In genomic region chr15:92638709-92639365, GRCh38 we compare ENCODE assay signal across 11 cellular contexts. TPM values are rescaled to one million over a fixed set of nuclear protein-coding genes. Genes with fewer than 3 reads are reported as not detected.
DNase-seq lines count a peak whose midpoint lies in the region; ATAC-seq and TF ChIP-seq lines count a peak whose summit lies in the region.
"Had no signal": no experiment of that assay in that cellular context is flagged by ENCODE, and none has a peak within 500 bp of the region (broad histone marks: within the 10 kb centered on the region; RNA-seq: fewer than 3 reads in every experiment).

No MANE protein-coding gene starts in this region.

- no peaks in the 10 kb centered on the region for H4K20me1 ChIP-seq in MM.1S (ENCODE audit: insufficient read depth, low read length)

- TF ChIP-seq EP300 in gastroesophageal sphincter (IDR thresholded peaks at IDR 0.05), result no peak

- H3K79me2 ChIP-seq in MM.1S (ENCODE audit: low read length), result peaks cover 100% of the 10 kb centered on the region

- peaks cover 38% of the 10 kb centered on the region for H3K4me1 ChIP-seq in MM.1S (ENCODE audit: low read length)
- peaks cover 11 to 58% (median 28%) of the 10 kb centered on the region in 3 donors for H3K4me1 ChIP-seq in gastroesophageal sphincter
- H3K4me1 ChIP-seq in rectal smooth muscle tissue (ENCODE audit: control insufficient read depth, insufficient read depth, low read length), result peaks cover 26% of the 10 kb centered on the region

- peaks cover 30% of the 10 kb centered on the region for H3F3A ChIP-seq in MM.1S (ENCODE audit: insufficient read depth, low read length)

- H3K27me3 ChIP-seq in MM.1S (replicated peaks; ENCODE audit: insufficient read depth, low read length) (no peaks in the 10 kb centered on the region), gastroesophageal sphincter (no peaks in the 10 kb centered on the region), rectal smooth muscle tissue (ENCODE audit: control insufficient read depth, insufficient read depth, low read length) (no peaks in the 10 kb centered on the region)

- WGBS in gastroesophageal sphincter (ENCODE audit: low coverage in 1 of 2), 2 donors, result 76% methylated on average over 7 of the region's 15 CpGs; no CpG with 5 or more reads in 1 of the 2 donors

- TF ChIP-seq CTCF in MM.1S (IDR thresholded peaks at IDR 0.05; ENCODE audit: low read length) (no peak), gastroesophageal sphincter (IDR thresholded peaks at IDR 0.05) (no peak)

- H2AFZ ChIP-seq in MM.1S (ENCODE audit: low read length), result peak overlapping the region; percentile 61

- H3K36me3 ChIP-seq in MM.1S (replicated peaks; ENCODE audit: insufficient read depth, low read length) (no peaks in the 10 kb centered on the region), gastroesophageal sphincter (no peaks in the 10 kb centered on the region), rectal smooth muscle tissue (ENCODE audit: control insufficient read depth, insufficient read depth, low read length) (no peaks in the 10 kb centered on the region)

- H3K9me3 ChIP-seq in MM.1S (replicated peaks; ENCODE audit: insufficient read depth, low read length), result no peaks in the 10 kb centered on the region
- H3K9me3 ChIP-seq in gastroesophageal sphincter, result no peaks in the 10 kb centered on the region

- H3K9ac ChIP-seq in MM.1S (ENCODE audit: low read length) (peak overlapping the region; percentile 73), rectal smooth muscle tissue (ENCODE audit: low read length) (no peak overlapping the region)

- no peaks in the 10 kb centered on the region for H3K9me2 ChIP-seq in MM.1S (replicated peaks; ENCODE audit: insufficient read depth, low read length)

- H3K27ac ChIP-seq in MM.1S (ENCODE audit: low read length), result peak overlapping the region; percentile 95
- H3K27ac ChIP-seq in gastroesophageal sphincter, result peak overlapping the region; percentile 75 to 90 (median 82)
- H3K27ac ChIP-seq in rectal smooth muscle tissue (ENCODE audit: low read depth, low read length), result peak overlapping the region; percentile 73

- DNase-seq in DMS53 (lab: John Stamatoyannopoulos, UW), result peak; percentile 91
- peak; percentile 82 for DNase-seq in MM.1S
- DNase-seq in T-helper 2 cell, result no peak
- no peak for DNase-seq in epidermal melanocyte (ENCODE audit: insufficient read length, low spot score)
- no peak for DNase-seq in NCI-H69 (lab: John Stamatoyannopoulos, UW)
- DNase-seq: effector CD4-positive, alpha-beta T cell; naive B cell; stimulated activated naive B cell treated with anti-CD40 and anti-IgM and Interleukin-4, amounts not matched to agents 10 μg/mL and 1 μg/mL and 100 μg/mL, for 72 hours had no signal

- peak overlapping the region; percentile 79 for H3K4me2 ChIP-seq in MM.1S (ENCODE audit: low read depth, low read length)

- ATAC-seq in gastroesophageal sphincter (no peak), GM21360 (IDR thresholded peaks at IDR 0.05; ENCODE audit: unreplicated experiment) (no peak)
- ATAC-seq: stimulated activated naive B cell treated with anti-CD40 and anti-IgM and Interleukin-4, amounts not matched to agents 10 μg/mL and 1 μg/mL and 100 μg/mL, for 72 hours had no signal

- no peak for TF ChIP-seq POLR2A in gastroesophageal sphincter (IDR thresholded peaks at IDR 0.05)

- H3K4me3 ChIP-seq in MM.1S (ENCODE audit: low read length) (peak overlapping the region; percentile 51), gastroesophageal sphincter (no peak overlapping the region), rectal smooth muscle tissue (ENCODE audit: low read length) (no peak overlapping the region)

RNA-seq across cellular contexts. Expression of gene FAM174B, which starts 16.7 kb away (rescaled TPM):
- 10 to 100 TPM in 3 of 4 donors, 1 to 10 TPM in 1; 9.2 to 15.5 (median 13.3) TPM for total RNA-seq in gastroesophageal sphincter

Comparison
In these comparisons a context has a peak if more than half of its experiments do, and no peak if none do; other contexts are left out.
1. DNase-seq: peak in DMS53 (single experiment) and MM.1S (single experiment); none in T-helper 2 cell (0 of 5), epidermal melanocyte (single experiment) and NCI-H69 (single experiment).
2. Peak in every context shown above with its lines, with median percentiles within 50 percentile points of each other: H3K27ac ChIP-seq.